ENCODE assay signal across 2 cellular contexts in genomic region chr19:46798713-46799112, GRCh38.
A peak's percentile ranks its signal among the peaks of the same experiment; 100 is the strongest.
TF ChIP-seq lines count a peak whose summit lies in the region.

No MANE protein-coding gene starts in this region.

TF ChIP-seq in HepG2, 621 proteins besides CTCF, POLR2A, EP300 and RAD21:
- TF ChIP-seq KDM5B (CRISPR knock-in tag; IDR thresholded peaks at IDR 0.05; ENCODE audit: borderline replicate concordance) = no peak
- peak; percentile 42; the same call in 1 of the 2 replicates for TF ChIP-seq ZNF121 (CRISPR knock-in tag; IDR thresholded peaks at IDR 0.05)
- TF ChIP-seq ZNF768 (CRISPR knock-in tag; IDR thresholded peaks at IDR 0.05) = no peak
- no peak for TF ChIP-seq BRCA1 (CRISPR knock-in tag; IDR thresholded peaks at IDR 0.05)
- TF ChIP-seq KMT2A (CRISPR knock-in tag; IDR thresholded peaks at IDR 0.05) = no peak
- TF ChIP-seq SCMH1 (CRISPR knock-in tag; IDR thresholded peaks at IDR 0.05; ENCODE audit: borderline replicate concordance) = no peak
- no peak for TF ChIP-seq ZFP62 (CRISPR knock-in tag; IDR thresholded peaks at IDR 0.05)
- TF ChIP-seq ZMYM2 (CRISPR knock-in tag; IDR thresholded peaks at IDR 0.05) = no peak
- no peak for TF ChIP-seq ZNF354B (CRISPR knock-in tag; IDR thresholded peaks at IDR 0.05)

TF ChIP-seq in HEK293T, 16 proteins besides CTCF, POLR2A, EP300 and RAD21:
- TF ChIP-seq CTBP1 (IDR thresholded peaks at IDR 0.05; ENCODE audit: borderline replicate concordance) (no peak), ELF4 (IDR thresholded peaks at IDR 0.05) (no peak), BHLHE40 (IDR thresholded peaks at IDR 0.05; ENCODE audit: borderline replicate concordance) (no peak), FOXM1 (IDR thresholded peaks at IDR 0.05; ENCODE audit: borderline replicate concordance) (no peak), ARNT (IDR thresholded peaks at IDR 0.05) (no peak), HDGF (IDR thresholded peaks at IDR 0.05; ENCODE audit: borderline replicate concordance) (no peak), SUZ12 (IDR thresholded peaks at IDR 0.05) (no peak), TARDBP (IDR thresholded peaks at IDR 0.05) (no peak), NFRKB (IDR thresholded peaks at IDR 0.05) (no peak), ZNF384 (IDR thresholded peaks at IDR 0.05) (no peak), FOXK2 (IDR thresholded peaks at IDR 0.05) (no peak)
